Comparison of ENCODE assay signal across 7 cellular contexts in genomic region chrX:13669755-13670154, GRCh38. TPM values are rescaled to one million over a fixed set of nuclear protein-coding genes. Genes with fewer than 3 reads are reported as not detected.
DNase-seq lines count a peak whose midpoint lies in the region; ATAC-seq and TF ChIP-seq lines count a peak whose summit lies in the region.
"Not testable (repeated sequence)": the region's sequence is repeated elsewhere in the genome, so short reads cannot be mapped to it uniquely, and the experiment has no call there.

No MANE protein-coding gene starts in this region.

- not testable (repeated sequence) for H3K9me3 Mint-ChIP-seq in activated T-helper 1 cell treated with anti-CD3 and anti-CD28 coated beads, Interleukin-12 subunit alpha, Interleukin-12 subunit beta, Interleukin-2, Interleukin-4 antibody, amounts not matched to agents 30 ng/mL and 10 ng/mL and 1 ng/mL, durations not matched to agents 14 hours and 24 hours and 36 hours; MCF 10A (ENCODE audit: unreplicated experiment)

- not testable (repeated sequence) for BruUV-seq in MCF 10A (replicated peaks; lab: Mats Ljungman, UMichigan)

- H3K27ac ChIP-seq in SJSA1 (peak overlapping the region; percentile 72), heart right ventricle (peak overlapping the region in 8 of 10 donors; percentile 10 to 64 (median 54)), muscle layer of duodenum (ENCODE audit: low read length) (peak overlapping the region; percentile 54)

- not testable (repeated sequence) for DNase-seq in GM12865 (ENCODE audit: low read depth); SJSA1 (ENCODE audit: low read depth in 1 of 2, low spot score in 2 of 2); activated T-helper 1 cell treated with anti-CD3 and anti-CD28 coated beads, Interleukin-12 subunit alpha, Interleukin-12 subunit beta, Interleukin-2, Interleukin-4 antibody, amounts not matched to agents 30 ng/mL and 10 ng/mL and 1 ng/mL, durations not matched to agents 14 hours and 24 hours and 36 hours (ENCODE audit: low spot score); MCF 10A (ENCODE audit: unreplicated experiment); heart right ventricle
- peak; percentile 19 for DNase-seq in stimulated activated CD4-positive, alpha-beta T cell treated with anti-CD3 and anti-CD28 coated beads, Interleukin-15, amount 100 ng/mL, for 24 hours

- peaks cover 19% of the 10 kb centered on the region for H3K36me3 Mint-ChIP-seq in activated T-helper 1 cell treated with anti-CD3 and anti-CD28 coated beads, Interleukin-12 subunit alpha, Interleukin-12 subunit beta, Interleukin-2, Interleukin-4 antibody, amounts not matched to agents 30 ng/mL and 10 ng/mL and 1 ng/mL, durations not matched to agents 14 hours and 24 hours and 36 hours (ENCODE audit: low read depth)
- H3K36me3 Mint-ChIP-seq in MCF 10A (ENCODE audit: insufficient read depth, unreplicated experiment) = not testable (repeated sequence)

- POLR2A ChIA-PET in MCF 10A (lab: Yijun Ruan, JAX) = interaction anchor here (0.6 to 2.3 kb wide), 15 partner anchors 11 to 340 kb away, joined by 3 to 49 read pairs (median 8); partner anchors contain the start of genes OFD1, RAB9A and TRAPPC2

- not testable (repeated sequence) for H3K9me3 ChIP-seq in SJSA1 (replicated peaks); heart right ventricle; muscle layer of duodenum (ENCODE audit: control insufficient read depth in 1 of 2, low read length in 2 of 2)

- not testable (repeated sequence) for H3K27me3 ChIP-seq in SJSA1 (replicated peaks); muscle layer of duodenum (ENCODE audit: low read depth, low read length)
- H3K27me3 ChIP-seq in heart right ventricle = peaks cover 0 to 30% (median 0%) of the 10 kb centered on the region in 7 donors

- H3K27me3 Mint-ChIP-seq in activated T-helper 1 cell treated with anti-CD3 and anti-CD28 coated beads, Interleukin-12 subunit alpha, Interleukin-12 subunit beta, Interleukin-2, Interleukin-4 antibody, amounts not matched to agents 30 ng/mL and 10 ng/mL and 1 ng/mL, durations not matched to agents 14 hours and 24 hours and 36 hours (ENCODE audit: insufficient read depth) = not testable (repeated sequence)
- H3K27me3 Mint-ChIP-seq in MCF 10A (ENCODE audit: insufficient read depth, unreplicated experiment) = peaks cover 23% of the 10 kb centered on the region

- not testable (repeated sequence) for TF ChIP-seq CTCF in GM12865 (IDR thresholded peaks at IDR 0.05; ENCODE audit: insufficient read depth, low read depth, low read length, missing control alignments); MCF 10A (IDR thresholded peaks at IDR 0.05; ENCODE audit: unreplicated experiment); heart right ventricle (IDR thresholded peaks at IDR 0.05)

- not testable (repeated sequence) for H3K36me3 ChIP-seq in SJSA1; muscle layer of duodenum (ENCODE audit: control insufficient read depth in 1 of 2, insufficient read depth in 2 of 2, low read length in 2 of 2)
- H3K36me3 ChIP-seq in heart right ventricle = peaks cover 0 to 11% (median 0%) of the 10 kb centered on the region in 9 donors

- CTCF ChIA-PET in MCF 10A (lab: Yijun Ruan, JAX) = interaction anchor here (0.6 to 1.5 kb wide), 8 partner anchors 10 to 575 kb away, joined by 3 to 7 read pairs (median 4); partner anchors contain the start of genes OFD1 and TRAPPC2

- H3K27ac Mint-ChIP-seq in activated T-helper 1 cell treated with anti-CD3 and anti-CD28 coated beads, Interleukin-12 subunit alpha, Interleukin-12 subunit beta, Interleukin-2, Interleukin-4 antibody, amounts not matched to agents 30 ng/mL and 10 ng/mL and 1 ng/mL, durations not matched to agents 14 hours and 24 hours and 36 hours = peak overlapping the region; percentile 90
- H3K27ac Mint-ChIP-seq in MCF 10A (ENCODE audit: low read depth, unreplicated experiment) = peak overlapping the region; percentile 90

- not testable (repeated sequence) for H3K4me3 Mint-ChIP-seq in activated T-helper 1 cell treated with anti-CD3 and anti-CD28 coated beads, Interleukin-12 subunit alpha, Interleukin-12 subunit beta, Interleukin-2, Interleukin-4 antibody, amounts not matched to agents 30 ng/mL and 10 ng/mL and 1 ng/mL, durations not matched to agents 14 hours and 24 hours and 36 hours
- peak overlapping the region; percentile 41 for H3K4me3 Mint-ChIP-seq in MCF 10A (ENCODE audit: unreplicated experiment)

- peak overlapping the region; percentile 50 for H3K4me3 ChIP-seq in GM12865 (ENCODE audit: low read depth, low read length)
- not testable (repeated sequence) for H3K4me3 ChIP-seq in SJSA1; heart right ventricle; muscle layer of duodenum (ENCODE audit: low read depth in 1 of 2, low read length in 2 of 2)

- not testable (repeated sequence) for ATAC-seq in heart right ventricle

- H3K4me1 ChIP-seq in SJSA1 (replicated peaks); heart right ventricle; muscle layer of duodenum (ENCODE audit: control insufficient read depth in 1 of 2, insufficient read depth in 2 of 2, low read length in 2 of 2): not testable (repeated sequence)

- 97% methylated on average over 8 of the region's 8 CpGs for WGBS in heart right ventricle, 2 donors

- intact Hi-C loops in activated T-helper 1 cell treated with anti-CD3 and anti-CD28 coated beads, Interleukin-12 subunit alpha, Interleukin-12 subunit beta, Interleukin-2, Interleukin-4 antibody, amounts not matched to agents 30 ng/mL and 10 ng/mL and 1 ng/mL, durations not matched to agents 14 hours and 24 hours and 36 hours (cut with micrococcal nuclease) = loop anchor here (1.0 to 5.0 kb wide), 4 partner anchors 16 to 358 kb away; partner anchors contain the start of genes OFD1, RAB9A, TCEANC and TRAPPC2
- intact Hi-C loops in MCF 10A (cut with micrococcal nuclease) = not testable (repeated sequence)
- intact Hi-C loops in heart right ventricle (cut with DNase I) = loop anchor here in 2 of 10 donors (5.0 to 10.0 kb wide), 2 partner anchors 63 to 75 kb away; partner anchors contain the start of genes OFD1 (in 1 of the 2) and TRAPPC2 (in 1 of the 2)

- peaks cover 13% of the 10 kb centered on the region for H3K4me1 Mint-ChIP-seq in activated T-helper 1 cell treated with anti-CD3 and anti-CD28 coated beads, Interleukin-12 subunit alpha, Interleukin-12 subunit beta, Interleukin-2, Interleukin-4 antibody, amounts not matched to agents 30 ng/mL and 10 ng/mL and 1 ng/mL, durations not matched to agents 14 hours and 24 hours and 36 hours (ENCODE audit: low read depth)
- not testable (repeated sequence) for H3K4me1 Mint-ChIP-seq in MCF 10A (ENCODE audit: insufficient read depth, unreplicated experiment)

RNA-seq across cellular contexts. Expression of gene TCEANC, which starts 16.8 kb away (rescaled TPM):
- total RNA-seq in SJSA1 (2014; rRNA removed; shearing (Covaris generic)) = 2.6 and 2.7 TPM in 2 replicates
- total RNA-seq in activated T-helper 1 cell treated with anti-CD3 and anti-CD28 coated beads, Interleukin-12 subunit alpha, Interleukin-12 subunit beta, Interleukin-2, Interleukin-4 antibody, amounts not matched to agents 30 ng/mL and 10 ng/mL and 1 ng/mL, durations not matched to agents 14 hours and 24 hours and 36 hours = 3.9 and 5.0 TPM in 2 replicates
- 4.0 TPM in 2 replicates for total RNA-seq in MCF 10A (2022)
- 1 to 10 TPM; 3.3 to 7.2 (median 4.6) TPM for total RNA-seq in heart right ventricle
- 1 to 10 TPM in 1 of 2 donors, under 1 TPM in 1; 0.59 to 3.1 TPM for polyA plus RNA-seq in heart right ventricle

RNA-seq across cellular contexts. Expression of gene RAB9A, which starts 19.2 kb away (rescaled TPM):
- 18.2 and 21.2 TPM in 2 replicates for total RNA-seq in SJSA1 (2014; rRNA removed; shearing (Covaris generic))
- 9.4 and 11.8 TPM in 2 replicates for total RNA-seq in activated T-helper 1 cell treated with anti-CD3 and anti-CD28 coated beads, Interleukin-12 subunit alpha, Interleukin-12 subunit beta, Interleukin-2, Interleukin-4 antibody, amounts not matched to agents 30 ng/mL and 10 ng/mL and 1 ng/mL, durations not matched to agents 14 hours and 24 hours and 36 hours
- total RNA-seq in MCF 10A (2022) = 28.0 and 32.3 TPM in 2 replicates
- total RNA-seq in heart right ventricle = 10 to 100 TPM; 16.9 to 28.9 (median 20.9) TPM
- polyA plus RNA-seq in heart right ventricle = 10 to 100 TPM in 1 of 2 donors, 1 to 10 TPM in 1; 5.1 to 19.6 TPM
